ENCODE assay signal across 1 cellular context in genomic region chr7:2680792-2681490, GRCh38.
TF ChIP-seq lines count a peak whose summit lies in the region.

No MANE protein-coding gene starts in this region.

TF ChIP-seq in SK-N-SH, 30 proteins besides CTCF, POLR2A, EP300 and RAD21 (continued from another document):
- TF ChIP-seq, protein P1, sequence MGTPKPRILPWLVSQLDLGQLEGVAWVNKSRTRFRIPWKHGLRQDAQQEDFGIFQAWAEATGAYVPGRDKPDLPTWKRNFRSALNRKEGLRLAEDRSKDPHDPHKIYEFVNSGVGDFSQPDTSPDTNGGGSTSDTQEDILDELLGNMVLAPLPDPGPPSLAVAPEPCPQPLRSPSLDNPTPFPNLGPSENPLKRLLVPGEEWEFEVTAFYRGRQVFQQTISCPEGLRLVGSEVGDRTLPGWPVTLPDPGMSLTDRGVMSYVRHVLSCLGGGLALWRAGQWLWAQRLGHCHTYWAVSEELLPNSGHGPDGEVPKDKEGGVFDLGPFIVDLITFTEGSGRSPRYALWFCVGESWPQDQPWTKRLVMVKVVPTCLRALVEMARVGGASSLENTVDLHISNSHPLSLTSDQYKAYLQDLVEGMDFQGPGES (IDR thresholded peaks at IDR 0.05; ENCODE audit: low read depth, low read length) = no peak
- TF ChIP-seq FOSL2 (IDR thresholded peaks at IDR 0.05; ENCODE audit: borderline replicate concordance, low read depth) = no peak
